18 cellular contexts compared by ENCODE assay signal in the genomic region with DNA sequence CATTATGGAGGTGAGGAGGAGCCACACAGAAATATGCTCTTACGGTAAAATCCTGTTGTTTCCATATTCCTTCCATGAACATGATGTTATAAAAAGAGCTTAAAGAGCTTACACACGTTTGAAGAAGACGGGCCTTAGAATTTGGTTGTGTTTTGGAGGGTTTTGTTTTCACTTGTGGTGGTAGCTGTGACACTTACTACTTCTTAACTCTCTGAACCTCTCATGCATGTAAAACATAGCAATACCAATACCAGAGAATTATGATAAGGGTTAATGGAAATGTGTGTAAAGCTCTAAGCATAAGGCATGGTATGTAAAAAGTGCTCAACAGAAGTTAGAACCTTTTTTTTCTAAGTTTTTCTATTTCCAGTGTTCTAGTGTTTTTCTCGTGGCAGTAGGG.
DNase-seq lines count a peak whose midpoint lies in the region; ATAC-seq lines count a peak whose summit lies in the region.
"Had no signal": no experiment of that assay in that cellular context is flagged by ENCODE, and none has a peak within 500 bp of the region (broad histone marks: within the 10 kb centered on the region; RNA-seq: fewer than 3 reads in every experiment).

No MANE protein-coding gene starts in this region.

- ATAC-seq in GM18867 (IDR thresholded peaks at IDR 0.05; ENCODE audit: unreplicated experiment) (peak; percentile 82), GM21390 (IDR thresholded peaks at IDR 0.05; ENCODE audit: unreplicated experiment) (peak; percentile 74), HG03175 (IDR thresholded peaks at IDR 0.05; ENCODE audit: unreplicated experiment) (peak; percentile 51), HG03432 (IDR thresholded peaks at IDR 0.05; ENCODE audit: unreplicated experiment) (no peak)
- ATAC-seq: GM23338, PC-3 had no signal

- DNase-seq in kidney glomerular epithelial cell (lab: John Stamatoyannopoulos, UW) (no peak), glomerular visceral epithelial cell (ENCODE audit: extremely low spot score) (no peak)
- DNase-seq in effector CD4-positive, alpha-beta T cell, result no peak
- DNase-seq: ACHN; C1 segment of cervical spinal cord; CD8-positive, alpha-beta memory T cell; HCEC 1CT; IMR-90; NCI-H1436; NCI-H2029; PC-3; RPMI8226; SIG-M5 had no signal
